8 cellular contexts compared by ENCODE assay signal in genomic region chr11:67416416-67417335, GRCh38. TPM values are rescaled to one million over a fixed set of nuclear protein-coding genes. Genes with fewer than 3 reads are reported as not detected.
DNase-seq lines count a peak whose midpoint lies in the region; ATAC-seq, FAIRE-seq and TF ChIP-seq lines count a peak whose summit lies in the region.

No MANE protein-coding gene starts in this region.

- H3K9me3 ChIP-seq in HEK293 (ENCODE audit: control insufficient read depth, insufficient read depth, low read depth, low read length): no peaks in the 10 kb centered on the region
- no peaks in the 10 kb centered on the region for H3K9me3 ChIP-seq in neural progenitor cell (ENCODE audit: low read depth)
- no peaks in the 10 kb centered on the region for H3K9me3 ChIP-seq in small intestine (ENCODE audit: control insufficient read depth, low read depth)

- H3K9me3 Mint-ChIP-seq in neural progenitor cell: no peaks in the 10 kb centered on the region

- DNase-seq in SHP77 (lab: John Stamatoyannopoulos, UW): peak; percentile 67 to 79
- DNase-seq in astrocyte of the hippocampus (ENCODE audit: low read depth, low spot score): peak; percentile 36
- DNase-seq in neural progenitor cell (ENCODE audit: low spot score): no peak
- no peak for DNase-seq in small intestine
- DNase-seq in cerebellar nuclear complex (lab: John Stamatoyannopoulos, UW): no peak
- DNase-seq in kidney tubule cell (ENCODE audit: low spot score): no peak

- H3K27ac Mint-ChIP-seq in neural progenitor cell: no peak overlapping the region

- no peak overlapping the region for H2AFZ ChIP-seq in neural progenitor cell (replicated peaks)

- no peaks in the 10 kb centered on the region for H4K20me1 ChIP-seq in neural progenitor cell (ENCODE audit: low read depth)

- H3K27ac ChIP-seq in HEK293 (ENCODE audit: extremely low read depth, low read depth, low read length) (no peak overlapping the region), neural progenitor cell (no peak overlapping the region), small intestine (ENCODE audit: low read depth in 1 of 2, low read length in 1 of 2) (no peak overlapping the region)

- H3K27me3 Mint-ChIP-seq in neural progenitor cell (ENCODE audit: insufficient read depth, low read depth): peaks cover 26% of the 10 kb centered on the region

- POLR2A ChIA-PET in HEK293 (lab: Yijun Ruan, JAX): no interaction called here

- H3K4me1 Mint-ChIP-seq in neural progenitor cell: peaks cover 22% of the 10 kb centered on the region

- CTCF ChIA-PET in HEK293 (lab: Yijun Ruan, JAX): interaction anchor here (1.4 kb wide), 1 partner anchor 34 kb away, joined by 5 read pairs; no protein-coding TSS in a partner anchor

- no peaks in the 10 kb centered on the region for H3K36me3 ChIP-seq in HEK293 (ENCODE audit: control insufficient read depth in 2 of 2, insufficient read depth in 1 of 2, low read length in 2 of 2)
- no peaks in the 10 kb centered on the region for H3K36me3 ChIP-seq in neural progenitor cell
- no peaks in the 10 kb centered on the region for H3K36me3 ChIP-seq in small intestine (ENCODE audit: control insufficient read depth in 2 of 2, insufficient read depth in 2 of 2, low read length in 2 of 2)

- no peak for FAIRE-seq in small intestine (lab: Jason Lieb, UNC)

- no peak overlapping the region for H3K9ac ChIP-seq in neural progenitor cell

- H3K4me1 ChIP-seq in HEK293 (ENCODE audit: control insufficient read depth, insufficient read depth, low read length): no peaks in the 10 kb centered on the region; the same call in 1 of the 2 replicates
- peaks cover 10% of the 10 kb centered on the region for H3K4me1 ChIP-seq in neural progenitor cell
- peaks cover 0 to 2% of the 10 kb centered on the region in 2 donors for H3K4me1 ChIP-seq in small intestine (ENCODE audit: control insufficient read depth in 2 of 2, insufficient read depth in 1 of 2, low read depth in 1 of 2, low read length in 1 of 2)

- H3K4me3 ChIP-seq in HEK293 (ENCODE audit: low read depth, low read length) (no peak overlapping the region), neural progenitor cell (no peak overlapping the region), small intestine (ENCODE audit: low read depth in 1 of 2, low read length in 2 of 2) (no peak overlapping the region)

- no peak for TF ChIP-seq CTCF in HEK293 (tag by site-specific recombination; IDR thresholded peaks at IDR 0.05)
- TF ChIP-seq CTCF in neural progenitor cell (IDR thresholded peaks at IDR 0.05): no peak

- no peaks in the 10 kb centered on the region for H3K36me3 Mint-ChIP-seq in neural progenitor cell

- no peak for ATAC-seq in GM21737 (IDR thresholded peaks at IDR 0.05; ENCODE audit: unreplicated experiment)

- no peaks in the 10 kb centered on the region for H3K79me2 ChIP-seq in neural progenitor cell (ENCODE audit: low read depth)

- H3F3A ChIP-seq in neural progenitor cell (ENCODE audit: low read depth): peaks cover 17% of the 10 kb centered on the region

- peaks cover 56% of the 10 kb centered on the region for H3K27me3 ChIP-seq in neural progenitor cell
- H3K27me3 ChIP-seq in small intestine (ENCODE audit: control insufficient read depth in 2 of 2, insufficient read depth in 2 of 2, low read length in 2 of 2): peaks cover 0 to 2% of the 10 kb centered on the region in 2 donors

- H3K4me2 ChIP-seq in neural progenitor cell: no peak overlapping the region

- 58 to 61% (median 60%) methylated on average over 21 of the region's 21 CpGs for WGBS in small intestine, 3 donors

- peak overlapping the region; percentile 64 for H3K4me3 Mint-ChIP-seq in neural progenitor cell

TF ChIP-seq in HEK293, 187 proteins besides CTCF, POLR2A, EP300 and RAD21 (continues in another document):
- peak; percentile 90 for TF ChIP-seq ZBTB17 (tag by site-specific recombination; IDR thresholded peaks at IDR 0.05)
- TF ChIP-seq, protein P1, sequence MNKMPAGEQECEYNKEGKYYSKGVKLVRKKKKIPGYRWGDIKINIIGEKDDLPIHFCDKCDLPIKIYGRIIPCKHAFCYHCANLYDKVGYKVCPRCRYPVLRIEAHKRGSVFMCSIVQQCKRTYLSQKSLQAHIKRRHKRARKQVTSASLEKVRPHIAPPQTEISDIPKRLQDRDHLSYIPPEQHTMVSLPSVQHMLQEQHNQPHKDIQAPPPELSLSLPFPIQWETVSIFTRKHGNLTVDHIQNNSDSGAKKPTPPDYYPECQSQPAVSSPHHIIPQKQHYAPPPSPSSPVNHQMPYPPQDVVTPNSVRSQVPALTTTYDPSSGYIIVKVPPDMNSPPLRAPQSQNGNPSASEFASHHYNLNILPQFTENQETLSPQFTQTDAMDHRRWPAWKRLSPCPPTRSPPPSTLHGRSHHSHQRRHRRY (tag by site-specific recombination; IDR thresholded peaks at IDR 0.05): no peak
- TF ChIP-seq ZNF169 (tag by site-specific recombination; IDR thresholded peaks at IDR 0.05): no peak
- TF ChIP-seq ZNF341 (tag by site-specific recombination; IDR thresholded peaks at IDR 0.05; ENCODE audit: low read depth): peak; percentile 57
- TF ChIP-seq, protein P2, sequence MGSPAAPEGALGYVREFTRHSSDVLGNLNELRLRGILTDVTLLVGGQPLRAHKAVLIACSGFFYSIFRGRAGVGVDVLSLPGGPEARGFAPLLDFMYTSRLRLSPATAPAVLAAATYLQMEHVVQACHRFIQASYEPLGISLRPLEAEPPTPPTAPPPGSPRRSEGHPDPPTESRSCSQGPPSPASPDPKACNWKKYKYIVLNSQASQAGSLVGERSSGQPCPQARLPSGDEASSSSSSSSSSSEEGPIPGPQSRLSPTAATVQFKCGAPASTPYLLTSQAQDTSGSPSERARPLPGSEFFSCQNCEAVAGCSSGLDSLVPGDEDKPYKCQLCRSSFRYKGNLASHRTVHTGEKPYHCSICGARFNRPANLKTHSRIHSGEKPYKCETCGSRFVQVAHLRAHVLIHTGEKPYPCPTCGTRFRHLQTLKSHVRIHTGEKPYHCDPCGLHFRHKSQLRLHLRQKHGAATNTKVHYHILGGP (tag by site-specific recombination; IDR thresholded peaks at IDR 0.05): no peak
- TF ChIP-seq, protein P3, sequence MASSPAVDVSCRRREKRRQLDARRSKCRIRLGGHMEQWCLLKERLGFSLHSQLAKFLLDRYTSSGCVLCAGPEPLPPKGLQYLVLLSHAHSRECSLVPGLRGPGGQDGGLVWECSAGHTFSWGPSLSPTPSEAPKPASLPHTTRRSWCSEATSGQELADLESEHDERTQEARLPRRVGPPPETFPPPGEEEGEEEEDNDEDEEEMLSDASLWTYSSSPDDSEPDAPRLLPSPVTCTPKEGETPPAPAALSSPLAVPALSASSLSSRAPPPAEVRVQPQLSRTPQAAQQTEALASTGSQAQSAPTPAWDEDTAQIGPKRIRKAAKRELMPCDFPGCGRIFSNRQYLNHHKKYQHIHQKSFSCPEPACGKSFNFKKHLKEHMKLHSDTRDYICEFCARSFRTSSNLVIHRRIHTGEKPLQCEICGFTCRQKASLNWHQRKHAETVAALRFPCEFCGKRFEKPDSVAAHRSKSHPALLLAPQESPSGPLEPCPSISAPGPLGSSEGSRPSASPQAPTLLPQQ (tag by site-specific recombination; IDR thresholded peaks at IDR 0.05): no peak
- TF ChIP-seq MEIS1 (CRISPR knock-in tag; IDR thresholded peaks at IDR 0.05; ENCODE audit: borderline replicate concordance): no peak
- TF ChIP-seq, protein P4, sequence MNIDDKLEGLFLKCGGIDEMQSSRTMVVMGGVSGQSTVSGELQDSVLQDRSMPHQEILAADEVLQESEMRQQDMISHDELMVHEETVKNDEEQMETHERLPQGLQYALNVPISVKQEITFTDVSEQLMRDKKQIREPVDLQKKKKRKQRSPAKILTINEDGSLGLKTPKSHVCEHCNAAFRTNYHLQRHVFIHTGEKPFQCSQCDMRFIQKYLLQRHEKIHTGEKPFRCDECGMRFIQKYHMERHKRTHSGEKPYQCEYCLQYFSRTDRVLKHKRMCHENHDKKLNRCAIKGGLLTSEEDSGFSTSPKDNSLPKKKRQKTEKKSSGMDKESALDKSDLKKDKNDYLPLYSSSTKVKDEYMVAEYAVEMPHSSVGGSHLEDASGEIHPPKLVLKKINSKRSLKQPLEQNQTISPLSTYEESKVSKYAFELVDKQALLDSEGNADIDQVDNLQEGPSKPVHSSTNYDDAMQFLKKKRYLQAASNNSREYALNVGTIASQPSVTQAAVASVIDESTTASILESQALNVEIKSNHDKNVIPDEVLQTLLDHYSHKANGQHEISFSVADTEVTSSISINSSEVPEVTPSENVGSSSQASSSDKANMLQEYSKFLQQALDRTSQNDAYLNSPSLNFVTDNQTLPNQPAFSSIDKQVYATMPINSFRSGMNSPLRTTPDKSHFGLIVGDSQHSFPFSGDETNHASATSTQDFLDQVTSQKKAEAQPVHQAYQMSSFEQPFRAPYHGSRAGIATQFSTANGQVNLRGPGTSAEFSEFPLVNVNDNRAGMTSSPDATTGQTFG (tag by site-specific recombination; IDR thresholded peaks at IDR 0.05; ENCODE audit: borderline replicate concordance): no peak
- no peak for TF ChIP-seq ZEB2 (tag by site-specific recombination; IDR thresholded peaks at IDR 0.05)
- TF ChIP-seq ZNF777 (tag by site-specific recombination; IDR thresholded peaks at IDR 0.05; ENCODE audit: borderline replicate concordance): no peak
- peak; percentile 81 for TF ChIP-seq EGR2 (tag by site-specific recombination; IDR thresholded peaks at IDR 0.05; ENCODE audit: low read depth)
- TF ChIP-seq ZNF776 (tag by site-specific recombination; IDR thresholded peaks at IDR 0.05; ENCODE audit: borderline replicate concordance): no peak
- no peak for TF ChIP-seq ZNF362 (tag by site-specific recombination; IDR thresholded peaks at IDR 0.05)

RNA-seq across cellular contexts. Expression of gene CARNS1, which starts 1.2 kb away (rescaled TPM):
- total RNA-seq in neural progenitor cell (ENCODE audit: low replicate concordance): 0.22 and 0.52 TPM in 2 replicates
- under 1 TPM in 1 of 3 donors, not detected in 2; 0.40 TPM for polyA plus RNA-seq in small intestine

RNA-seq across cellular contexts. Expression of gene RPS6KB2, which starts 11.6 kb away (rescaled TPM):
- 23.7 and 51.3 TPM in 2 replicates for total RNA-seq in neural progenitor cell (ENCODE audit: low replicate concordance)
- polyA plus RNA-seq in small intestine: 10 to 100 TPM; 71.0 to 88.1 (median 77.6) TPM

RNA-seq across cellular contexts. Expression of gene TBC1D10C, which starts 12.8 kb away (rescaled TPM):
- 0.15 and 1.1 TPM in 2 replicates for total RNA-seq in neural progenitor cell (ENCODE audit: low replicate concordance)
- polyA plus RNA-seq in small intestine: 10 to 100 TPM in 1 of 3 donors, 1 to 10 TPM in 2; 2.5 to 18.1 (median 4.4) TPM

RNA-seq across cellular contexts. Expression of gene PPP1CA, which starts 15.0 kb away (rescaled TPM):
- 102 and 189 TPM in 2 replicates for total RNA-seq in neural progenitor cell (ENCODE audit: low replicate concordance)
- 100 to 1,000 TPM; 165 to 211 (median 210) TPM for polyA plus RNA-seq in small intestine

RNA-seq across cellular contexts. Expression of gene PTPRCAP, which starts 20.8 kb away (rescaled TPM):
- total RNA-seq in neural progenitor cell (ENCODE audit: low replicate concordance): 1.1 TPM in 1 of 2 replicates, not detected in the other
- 10 to 100 TPM; 14.1 to 34.6 (median 17.7) TPM for polyA plus RNA-seq in small intestine

Comparison
In these comparisons a context has a peak if more than half of its experiments do, and no peak if none do; other contexts are left out.
1. DNase-seq: peak in SHP77 (2 of 2) and astrocyte of the hippocampus (single experiment); none in neural progenitor cell (single experiment), small intestine (single experiment), cerebellar nuclear complex (0 of 2) and kidney tubule cell (single experiment).